ENCODE assay signal across 19 cellular contexts in the genomic region with DNA sequence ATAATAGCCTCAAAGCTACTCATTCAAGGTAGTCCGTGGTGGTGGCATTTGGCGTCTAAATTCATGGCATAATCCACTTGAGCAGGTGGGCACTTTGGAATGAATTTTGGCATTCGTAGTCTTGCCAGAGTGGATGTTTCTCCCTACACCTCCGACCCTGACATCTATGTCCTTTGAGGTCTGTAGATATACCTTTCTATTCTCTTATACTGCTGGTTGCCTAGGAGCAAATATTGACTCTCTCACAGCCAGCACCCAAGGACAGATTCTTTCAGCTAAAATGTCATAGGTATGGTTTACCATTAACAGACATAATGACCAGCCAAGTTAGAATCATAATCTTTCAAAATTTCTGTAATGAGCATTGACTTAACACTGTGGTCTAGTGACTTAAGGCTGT. TPM values are rescaled to one million over a fixed set of nuclear protein-coding genes. Genes with fewer than 3 reads are reported as not detected.
"Had no signal": no experiment of that assay in that cellular context is flagged by ENCODE, and none has a peak within 500 bp of the region (broad histone marks: within the 10 kb centered on the region; RNA-seq: fewer than 3 reads in every experiment).

No MANE protein-coding gene starts in this region.

- H3K9me3 ChIP-seq: breast epithelium, gastrocnemius medialis, heart left ventricle, suprapubic skin had no signal

- H3K27ac Mint-ChIP-seq: activated naive CD4-positive, alpha-beta T cell treated with anti-CD3 and anti-CD28 coated beads, Interleukin-2, amount 10 ng/mL, durations not matched to agents 7 days and 5 days; activated naive CD8-positive, alpha-beta T cell treated with anti-CD3 and anti-CD28 coated beads, Interleukin-2, amount 50 U/mL, for 24 hours; stimulated activated naive CD8-positive, alpha-beta T cell treated with anti-CD3 and anti-CD28 coated beads, Interleukin-15, Interleukin-2, amounts not matched to agents 100 ng/mL and 50 ng/mL, for 24 hours had no signal

- H3K4me1 ChIP-seq: breast epithelium, gastrocnemius medialis, suprapubic skin had no signal

- H3K27ac ChIP-seq: breast epithelium, gastrocnemius medialis, suprapubic skin had no signal

- H3K27me3 Mint-ChIP-seq: activated naive CD4-positive, alpha-beta T cell treated with anti-CD3 and anti-CD28 coated beads, Interleukin-2, amount 10 ng/mL, durations not matched to agents 7 days and 5 days; activated naive CD8-positive, alpha-beta T cell treated with anti-CD3 and anti-CD28 coated beads, Interleukin-2, amount 50 U/mL, for 24 hours; stimulated activated naive CD8-positive, alpha-beta T cell treated with anti-CD3 and anti-CD28 coated beads, Interleukin-15, Interleukin-2, amounts not matched to agents 100 ng/mL and 50 ng/mL, for 24 hours had no signal

- H3K4me3 Mint-ChIP-seq: activated naive CD4-positive, alpha-beta T cell treated with anti-CD3 and anti-CD28 coated beads, Interleukin-2, amount 10 ng/mL, durations not matched to agents 7 days and 5 days; activated naive CD8-positive, alpha-beta T cell treated with anti-CD3 and anti-CD28 coated beads, Interleukin-2, amount 50 U/mL, for 24 hours; nephron; stimulated activated naive CD8-positive, alpha-beta T cell treated with anti-CD3 and anti-CD28 coated beads, Interleukin-15, Interleukin-2, amounts not matched to agents 100 ng/mL and 50 ng/mL, for 24 hours had no signal

- H3K4me1 Mint-ChIP-seq: activated naive CD4-positive, alpha-beta T cell treated with anti-CD3 and anti-CD28 coated beads, Interleukin-2, amount 10 ng/mL, durations not matched to agents 7 days and 5 days; activated naive CD8-positive, alpha-beta T cell treated with anti-CD3 and anti-CD28 coated beads, Interleukin-2, amount 50 U/mL, for 24 hours had no signal

- H3K27me3 ChIP-seq: breast epithelium, gastrocnemius medialis, heart left ventricle, suprapubic skin had no signal

- H3K36me3 Mint-ChIP-seq: activated naive CD4-positive, alpha-beta T cell treated with anti-CD3 and anti-CD28 coated beads, Interleukin-2, amount 10 ng/mL, durations not matched to agents 7 days and 5 days had no signal

- H3K9me3 Mint-ChIP-seq: nephron; stimulated activated naive CD8-positive, alpha-beta T cell treated with anti-CD3 and anti-CD28 coated beads, Interleukin-15, Interleukin-2, amounts not matched to agents 100 ng/mL and 50 ng/mL, for 24 hours had no signal

- ATAC-seq: activated naive CD8-positive, alpha-beta T cell treated with anti-CD3 and anti-CD28 coated beads, Interleukin-2, amount 50 U/mL, for 24 hours; gastrocnemius medialis had no signal

- H3K4me3 ChIP-seq: breast epithelium, gastrocnemius medialis, heart left ventricle, lung, suprapubic skin had no signal

- DNase-seq: activated CD4-positive, alpha-beta T cell treated with anti-CD3 and anti-CD28 coated beads, Interleukin-2, amount 50 U/mL, for 1 hour; activated CD4-positive, CD25-positive, alpha-beta regulatory T cell treated with anti-CD3 and anti-CD28 coated beads, Interleukin-2, amount 50 U/mL, for 72 hours; activated CD8-positive, alpha-beta memory T cell treated with anti-CD3 and anti-CD28 coated beads, Interleukin-2, amount 50 U/mL, for 48 hours; activated effector memory CD4-positive, alpha-beta T cell treated with Interleukin-2 at 50 U/mL for 16 hours; activated naive CD4-positive, alpha-beta T cell treated with anti-CD3 and anti-CD28 coated beads, Interleukin-2, amount 10 ng/mL, durations not matched to agents 7 days and 5 days; activated naive CD8-positive, alpha-beta T cell treated with anti-CD3 and anti-CD28 coated beads, Interleukin-2, amount 50 U/mL, for 24 hours; activated T-cell treated with anti-CD3 and anti-CD28 coated beads, Interleukin-2, amount 50 U/mL, for 48 hours; anterior cingulate cortex; cerebellar nuclear complex; cortex of kidney; gastrocnemius medialis; heart left ventricle; trophoblast cell had no signal

- H3K36me3 ChIP-seq: breast epithelium, gastrocnemius medialis, heart left ventricle, suprapubic skin had no signal

RNA-seq across cellular contexts. Expression of gene FLRT2, which starts 47.4 kb away (rescaled TPM):
- total RNA-seq: T-helper 1 cell treated with Interleukin-12 subunit alpha and Interleukin-12 subunit beta and Interleukin-4 antibody, amounts not matched to agents 30 ng/mL and 1 ng/mL, for 36 hours had no signal
